Comparison of ENCODE assay signal across 8 cellular contexts in genomic region chr19:41297628-41298326, GRCh38. TPM values are rescaled to one million over a fixed set of nuclear protein-coding genes. Genes with fewer than 3 reads are reported as not detected.
DNase-seq lines count a peak whose midpoint lies in the region; ATAC-seq lines count a peak whose summit lies in the region.

No MANE protein-coding gene starts in this region.

- H3K36me3 Mint-ChIP-seq in T-helper 2 cell treated with Interferon-gamma antibody and Interleukin-4, amounts not matched to agents 5 μg/mL and 100 μg/mL, for 36 hours (ENCODE audit: low read depth) = peaks cover 88% of the 10 kb centered on the region
- H3K36me3 Mint-ChIP-seq in activated naive CD8-positive, alpha-beta T cell treated with anti-CD3 and anti-CD28 coated beads for 36 hours = peaks cover 64% of the 10 kb centered on the region

- no peaks in the 10 kb centered on the region for H3K9me3 Mint-ChIP-seq in T-helper 2 cell treated with Interferon-gamma antibody and Interleukin-4, amounts not matched to agents 5 μg/mL and 100 μg/mL, for 36 hours
- no peaks in the 10 kb centered on the region for H3K9me3 Mint-ChIP-seq in activated naive CD8-positive, alpha-beta T cell treated with anti-CD3 and anti-CD28 coated beads for 36 hours

- H3K27me3 Mint-ChIP-seq in T-helper 2 cell treated with Interferon-gamma antibody and Interleukin-4, amounts not matched to agents 5 μg/mL and 100 μg/mL, for 36 hours (ENCODE audit: low read depth) = no peaks in the 10 kb centered on the region
- H3K27me3 Mint-ChIP-seq in activated naive CD8-positive, alpha-beta T cell treated with anti-CD3 and anti-CD28 coated beads for 36 hours = no peaks in the 10 kb centered on the region

- H3K4me1 Mint-ChIP-seq in T-helper 2 cell treated with Interferon-gamma antibody and Interleukin-4, amounts not matched to agents 5 μg/mL and 100 μg/mL, for 36 hours (ENCODE audit: low read depth) = peaks cover 68% of the 10 kb centered on the region
- H3K4me1 Mint-ChIP-seq in activated naive CD8-positive, alpha-beta T cell treated with anti-CD3 and anti-CD28 coated beads for 36 hours = peaks cover 76% of the 10 kb centered on the region

- no peak overlapping the region for H3K4me3 Mint-ChIP-seq in T-helper 2 cell treated with Interferon-gamma antibody and Interleukin-4, amounts not matched to agents 5 μg/mL and 100 μg/mL, for 36 hours
- no peak overlapping the region for H3K4me3 Mint-ChIP-seq in activated naive CD8-positive, alpha-beta T cell treated with anti-CD3 and anti-CD28 coated beads for 36 hours

- H3K4me1 ChIP-seq in muscle layer of duodenum (ENCODE audit: control insufficient read depth in 1 of 2, insufficient read depth in 2 of 2, low read length in 2 of 2) = peaks cover 33 to 52% of the 10 kb centered on the region in 2 donors

- no peak overlapping the region for H3K4me3 ChIP-seq in muscle layer of duodenum (ENCODE audit: low read depth in 1 of 2, low read length in 2 of 2)

- H3K9me3 ChIP-seq in muscle layer of duodenum (ENCODE audit: control insufficient read depth in 1 of 2, low read length in 2 of 2) = no peaks in the 10 kb centered on the region

- no peaks in the 10 kb centered on the region for H3K27me3 ChIP-seq in muscle layer of duodenum (ENCODE audit: low read depth, low read length)

- H3K27ac ChIP-seq in muscle layer of duodenum (ENCODE audit: low read length) = peak overlapping the region; percentile 82

- peaks cover 69 to 74% of the 10 kb centered on the region in 2 donors for H3K36me3 ChIP-seq in muscle layer of duodenum (ENCODE audit: control insufficient read depth in 1 of 2, insufficient read depth in 2 of 2, low read length in 2 of 2)

- ATAC-seq in HG03025 (IDR thresholded peaks at IDR 0.05; ENCODE audit: low FRiP score, unreplicated experiment) (peak; percentile 40), GM21390 (IDR thresholded peaks at IDR 0.05; ENCODE audit: unreplicated experiment) (no peak)

- no peak for DNase-seq in T-helper 2 cell treated with Interferon-gamma antibody and Interleukin-4, amounts not matched to agents 5 μg/mL and 100 μg/mL, for 36 hours (ENCODE audit: low spot score)
- DNase-seq in T-helper 2 cell (no peak), retina (no peak), T1000 (lab: John Stamatoyannopoulos, UW) (no peak)
- DNase-seq in activated naive CD8-positive, alpha-beta T cell treated with anti-CD3 and anti-CD28 coated beads for 36 hours = no peak

- H3K27ac Mint-ChIP-seq in T-helper 2 cell treated with Interferon-gamma antibody and Interleukin-4, amounts not matched to agents 5 μg/mL and 100 μg/mL, for 36 hours = peak overlapping the region; percentile 86
- H3K27ac Mint-ChIP-seq in activated naive CD8-positive, alpha-beta T cell treated with anti-CD3 and anti-CD28 coated beads for 36 hours = peak overlapping the region; percentile 72

RNA-seq across cellular contexts. Expression of gene CCDC97, which starts 12.2 kb away (rescaled TPM):
- total RNA-seq in activated naive CD8-positive, alpha-beta T cell treated with anti-CD3 and anti-CD28 coated beads for 36 hours = 10 to 100 TPM; 19.1 to 20.5 TPM

RNA-seq across cellular contexts. Expression of gene HNRNPUL1, which starts 33.6 kb away (rescaled TPM):
- total RNA-seq in activated naive CD8-positive, alpha-beta T cell treated with anti-CD3 and anti-CD28 coated beads for 36 hours = 100 to 1,000 TPM; 255 to 259 TPM

RNA-seq across cellular contexts. Expression of gene TGFB1, which starts 55.9 kb away (rescaled TPM):
- 100 to 1,000 TPM; 152 to 154 TPM for total RNA-seq in activated naive CD8-positive, alpha-beta T cell treated with anti-CD3 and anti-CD28 coated beads for 36 hours
